ENCODE assay signal across 14 cellular contexts in the genomic region with DNA sequence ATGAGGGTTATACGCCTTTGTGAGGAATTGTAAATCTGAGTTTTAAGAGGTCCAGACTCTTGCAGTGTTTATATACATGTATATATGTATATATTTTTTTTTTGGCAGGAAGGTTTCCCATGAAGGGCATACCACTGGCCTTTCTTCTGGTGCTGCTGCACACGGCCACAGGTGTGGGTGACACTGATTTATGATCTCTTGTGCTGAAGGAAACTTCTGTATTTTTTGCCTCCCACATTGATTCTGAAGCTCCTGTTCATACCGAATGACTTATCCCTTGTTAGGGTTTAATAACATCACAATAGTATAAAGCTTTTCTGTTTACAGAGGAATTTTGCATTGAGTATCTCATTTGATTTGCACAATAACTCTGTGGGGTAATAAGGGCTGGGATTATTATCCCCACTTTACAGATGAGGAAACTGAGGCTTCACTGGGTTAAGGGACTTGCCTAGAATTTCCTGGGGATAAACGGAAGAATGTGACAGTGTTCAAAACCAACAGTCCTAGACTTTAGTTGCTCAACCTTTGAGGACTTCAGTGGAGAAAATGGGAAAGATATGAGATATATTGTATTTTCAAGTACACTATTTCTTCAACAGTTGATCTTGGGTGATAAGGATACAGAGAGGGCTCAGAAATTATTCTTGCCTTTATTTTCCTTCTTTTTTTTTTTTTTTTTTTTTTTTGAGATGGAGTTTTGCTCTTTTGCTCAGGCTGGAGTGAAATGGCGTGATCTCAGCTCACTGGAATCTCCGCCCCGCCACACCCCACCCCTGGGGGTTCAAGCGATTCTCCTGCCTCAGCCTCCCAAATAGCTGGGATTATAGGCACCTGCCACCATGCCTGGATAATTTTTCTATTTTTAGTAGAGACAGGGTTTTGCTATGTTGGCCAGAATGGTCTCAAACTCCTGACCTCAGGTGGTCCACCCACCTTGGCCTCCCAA.
A peak's percentile ranks its signal among the peaks of the same experiment; 100 is the strongest.
DNase-seq lines count a peak whose midpoint lies in the region; ATAC-seq and TF ChIP-seq lines count a peak whose summit lies in the region.
"Had no signal": no experiment of that assay in that cellular context is flagged by ENCODE, and none has a peak within 500 bp of the region (broad histone marks: within the 10 kb centered on the region; RNA-seq: fewer than 3 reads in every experiment).

No MANE protein-coding gene starts in this region.

- DNase-seq in EH (ENCODE audit: low read depth): peak; percentile 65
- DNase-seq in NCI-H226: peak; percentile 70
- peak; percentile 79 for DNase-seq in epithelial cell of esophagus (ENCODE audit: low read depth)
- no peak for DNase-seq in sigmoid colon
- no peak for DNase-seq in SK-N-DZ (ENCODE audit: low spot score)
- no peak for DNase-seq in left colon
- no peak for DNase-seq in cerebellar nuclear complex (lab: John Stamatoyannopoulos, UW)
- no peak for DNase-seq in tibial nerve (ENCODE audit: low spot score in 2 of 2)
- DNase-seq: CD4-positive, alpha-beta memory T cell; HCEC 1CT; islet precursor cell; MV-4-11; naive thymus-derived CD8-positive, alpha-beta T cell; T-cell had no signal

- ATAC-seq in left colon: no peak
- ATAC-seq: naive thymus-derived CD8-positive, alpha-beta T cell; T-cell had no signal

- H3K27me3 ChIP-seq in sigmoid colon (no peaks in the 10 kb centered on the region), tibial nerve (no peaks in the 10 kb centered on the region)

- no peak for TF ChIP-seq POLR2A in sigmoid colon (IDR thresholded peaks at IDR 0.05)
- no peak for TF ChIP-seq POLR2A in tibial nerve (IDR thresholded peaks at IDR 0.05)

- intact Hi-C loops in sigmoid colon (cut with DNase I) (no loop called here), left colon (cut with DNase I, micrococcal nuclease) (no loop called here)

- H3K9me3 ChIP-seq in sigmoid colon (no peaks in the 10 kb centered on the region), tibial nerve (no peaks in the 10 kb centered on the region)

- H3K4me1 ChIP-seq in sigmoid colon: peaks cover 0 to 59% (median 50%) of the 10 kb centered on the region in 4 donors
- H3K4me1 ChIP-seq in tibial nerve: peaks cover 0 to 31% (median 3%) of the 10 kb centered on the region in 4 donors

- 70 to 75% methylated on average over 8 of the region's 8 CpGs for WGBS in sigmoid colon, 2 donors
- WGBS in tibial nerve, 2 donors: 58 to 65% methylated on average over 8 of the region's 8 CpGs

- TF ChIP-seq CTCF in epithelial cell of esophagus (IDR thresholded peaks at IDR 0.05; ENCODE audit: insufficient read depth, low read depth, low read length, missing control alignments) (no peak), sigmoid colon (IDR thresholded peaks at IDR 0.05) (no peak), tibial nerve (IDR thresholded peaks at IDR 0.05) (no peak)

- H3K27ac ChIP-seq in sigmoid colon: peak overlapping the region; percentile 54 to 81 (median 68)
- H3K27ac ChIP-seq in tibial nerve: peak overlapping the region in 2 of 4 donors; percentile 7 to 77

- H3K4me3 ChIP-seq in epithelial cell of esophagus (ENCODE audit: low read length) (no peak overlapping the region), sigmoid colon (no peak overlapping the region), tibial nerve (no peak overlapping the region)

- H3K36me3 ChIP-seq in sigmoid colon (no peaks in the 10 kb centered on the region), tibial nerve (no peaks in the 10 kb centered on the region)

- no peak for TF ChIP-seq EP300 in sigmoid colon (IDR thresholded peaks at IDR 0.05)
- TF ChIP-seq EP300 in tibial nerve (IDR thresholded peaks at IDR 0.05): no peak

Comparison
In these comparisons a context has a peak if more than half of its experiments do, and no peak if none do; other contexts are left out.
1. DNase-seq: peak in EH (single experiment), NCI-H226 (single experiment) and epithelial cell of esophagus (single experiment); none in sigmoid colon (single experiment), SK-N-DZ (single experiment), left colon (0 of 2), cerebellar nuclear complex (0 of 2) and tibial nerve (0 of 2).